Comparison of ENCODE assay signal across 38 cellular contexts in the genomic region with DNA sequence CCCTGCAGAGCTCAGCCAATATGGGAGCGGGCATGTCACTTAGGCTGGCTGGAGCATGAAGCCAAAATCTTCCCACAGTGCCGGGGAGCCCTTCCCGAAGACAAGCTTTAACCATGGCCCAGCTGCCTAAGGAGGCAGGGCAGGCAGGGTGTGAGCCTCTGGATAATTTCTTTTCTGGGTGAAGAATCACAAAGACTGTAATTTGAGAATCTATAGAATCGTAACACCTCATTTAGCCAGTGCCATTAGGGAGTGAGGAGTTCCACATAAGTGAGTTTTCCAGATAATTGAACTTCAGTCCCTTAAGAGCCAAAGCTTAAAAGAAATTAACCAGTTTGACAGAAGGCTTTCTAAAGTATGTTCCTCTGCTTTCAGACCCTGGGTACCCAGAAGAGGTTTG.
"Had no signal": no experiment of that assay in that cellular context is flagged by ENCODE, and none has a peak within 500 bp of the region (broad histone marks: within the 10 kb centered on the region; RNA-seq: fewer than 3 reads in every experiment).

No MANE protein-coding gene starts in this region.

- H3K36me3 Mint-ChIP-seq: activated CD4-positive, alpha-beta memory T cell treated with anti-CD3 and anti-CD28 coated beads for 36 hours; activated naive CD4-positive, alpha-beta T cell treated with anti-CD3 and anti-CD28 coated beads, Interleukin-2, amount 50 U/mL, for 72 hours; T-cell had no signal

- H3K4me3 Mint-ChIP-seq: activated B cell treated with CpG ODN at 0.5 μM for 24 hours; activated CD4-positive, alpha-beta memory T cell treated with anti-CD3 and anti-CD28 coated beads for 36 hours; activated naive CD4-positive, alpha-beta T cell treated with anti-CD3 and anti-CD28 coated beads for 36 hours; activated T-cell treated with anti-CD3 and anti-CD28 coated beads, Interleukin-2, amount 50 U/mL, for 4 hours; activated T-helper 1 cell treated with anti-CD3 and anti-CD28 coated beads, Interleukin-12 subunit alpha, Interleukin-12 subunit beta, Interleukin-2, Interleukin-4 antibody, amounts not matched to agents 30 ng/mL and 10 ng/mL and 1 ng/mL, durations not matched to agents 14 hours and 24 hours and 36 hours; T-cell; T-helper 17 cell had no signal

- H3K9me3 Mint-ChIP-seq: activated CD4-positive, alpha-beta memory T cell treated with anti-CD3 and anti-CD28 coated beads for 36 hours; activated naive CD4-positive, alpha-beta T cell treated with anti-CD3 and anti-CD28 coated beads for 36 hours; activated T-cell treated with anti-CD3 and anti-CD28 coated beads, Interleukin-2, amount 50 U/mL, for 4 hours; activated T-helper 1 cell treated with anti-CD3 and anti-CD28 coated beads, Interleukin-12 subunit alpha, Interleukin-12 subunit beta, Interleukin-2, Interleukin-4 antibody, amounts not matched to agents 30 ng/mL and 10 ng/mL and 1 ng/mL, durations not matched to agents 14 hours and 24 hours and 36 hours; T-cell had no signal

- H3K9me3 ChIP-seq: adrenal gland, body of pancreas, breast epithelium, MG63, Peyer's patch had no signal

- H3K27ac ChIP-seq: adrenal gland, body of pancreas, breast epithelium, Peyer's patch, VCaP had no signal

- ATAC-seq: activated naive CD4-positive, alpha-beta T cell treated with anti-CD3 and anti-CD28 coated beads, Interleukin-2, amount 50 U/mL, for 72 hours; activated T-cell treated with anti-CD3 and anti-CD28 coated beads, Interleukin-2, amount 50 U/mL, for 4 hours; body of pancreas; PC-3; Right ventricle myocardium inferior; SK-N-SH treated with all-trans-retinoic acid at 6 μM for 48 hours; T-cell; T-helper 17 cell had no signal

- H3K27ac Mint-ChIP-seq: activated B cell treated with CpG ODN at 0.5 μM for 24 hours; activated CD4-positive, alpha-beta memory T cell treated with anti-CD3 and anti-CD28 coated beads for 36 hours; activated naive CD4-positive, alpha-beta T cell treated with anti-CD3 and anti-CD28 coated beads for 36 hours; activated naive CD4-positive, alpha-beta T cell treated with anti-CD3 and anti-CD28 coated beads, Interleukin-2, amount 50 U/mL, for 72 hours; activated T-helper 1 cell treated with anti-CD3 and anti-CD28 coated beads, Interleukin-12 subunit alpha, Interleukin-12 subunit beta, Interleukin-2, Interleukin-4 antibody, amounts not matched to agents 30 ng/mL and 10 ng/mL and 1 ng/mL, durations not matched to agents 14 hours and 24 hours and 36 hours; T-cell had no signal

- H3K4me1 ChIP-seq: breast epithelium had no signal

- H3K36me3 ChIP-seq: adrenal gland, breast epithelium, MG63, Peyer's patch had no signal

- H3K27me3 ChIP-seq: body of pancreas, breast epithelium, MG63, Peyer's patch had no signal

- H3K4me3 ChIP-seq: adrenal gland, body of pancreas, breast epithelium, MG63, Peyer's patch had no signal

- DNase-seq: activated B cell treated with CpG ODN at 0.5 μM for 24 hours; activated CD4-positive, alpha-beta memory T cell treated with anti-CD3 and anti-CD28 coated beads for 36 hours; activated CD4-positive, alpha-beta T cell treated with anti-CD3 and anti-CD28 coated beads for 4 hours; activated CD4-positive, alpha-beta T cell treated with anti-CD3 and anti-CD28 coated beads, Interleukin-2, amount 50 U/mL, for 1 hour; activated CD4-positive, CD25-positive, alpha-beta regulatory T cell treated with anti-CD3 and anti-CD28 coated beads, Interleukin-2, amount 50 U/mL, for 72 hours; activated CD8-positive, alpha-beta memory T cell treated with anti-CD3 and anti-CD28 coated beads, Interleukin-2, amount 50 U/mL, for 4 hours; activated gamma-delta T cell treated with Interleukin-2 at 50 U/mL for 16 hours; activated naive CD4-positive, alpha-beta T cell treated with anti-CD3 and anti-CD28 coated beads for 36 hours; activated T-cell treated with anti-CD3 and anti-CD28 coated beads for 4 hours; activated T-cell treated with anti-CD3 and anti-CD28 coated beads, Interleukin-2, amount 50 U/mL, for 4 hours; adrenal gland; body of pancreas; Karpas-422; KBM-7; MG63; NCI-H1048; NCI-H1105 treated with DMSO at 0.1 percent for 48 hours; NCI-H1436; NCI-H1694 treated with DMSO at 0.1 percent for 48 hours; NCI-H2029 treated with DMSO at 0.1 percent for 48 hours; NCI-H2107; NCI-H226; NCI-H446 treated with DMSO at 0.1 percent for 48 hours; NCI-H524 treated with DMSO at 0.1 percent for 48 hours; NCI-H748 treated with DMSO at 0.1 percent for 48 hours; NK-92 treated with Interleukin-12 subunit alpha and Interleukin-12 subunit beta, amount 100 ng/mL, for 24 hours; PC-3; Peyer's patch; RPMI8226; SIG-M5; T-cell; T-helper 17 cell had no signal
